Comparison of ENCODE assay signal across 20 cellular contexts in genomic region chr4:147496500-147496899, GRCh38. TPM values are rescaled to one million over a fixed set of nuclear protein-coding genes. Genes with fewer than 3 reads are reported as not detected.
DNase-seq lines count a peak whose midpoint lies in the region; ATAC-seq, FAIRE-seq and TF ChIP-seq lines count a peak whose summit lies in the region.
"Had no signal": no experiment of that assay in that cellular context is flagged by ENCODE, and none has a peak within 500 bp of the region (broad histone marks: within the 10 kb centered on the region; RNA-seq: fewer than 3 reads in every experiment).

No MANE protein-coding gene starts in this region.

- no peak for TF ChIP-seq CTCF in bronchial epithelial cell (IDR thresholded peaks at IDR 0.05; ENCODE audit: insufficient read depth, low read length, severe bottlenecking)
- TF ChIP-seq CTCF in keratinocyte (optimal IDR thresholded peaks at IDR 0.05 in 1 of 3, IDR thresholded peaks at IDR 0.05 in 1 of 3, conservative IDR thresholded peaks at IDR 0.05 in 1 of 3; ENCODE audit: extremely low read depth in 1 of 3, insufficient read depth in 2 of 3, low read length in 3 of 3): no peak
- no peak for TF ChIP-seq CTCF in GM13977 (IDR thresholded peaks at IDR 0.05; ENCODE audit: extremely low read depth, insufficient read depth, missing control alignments)

- no peak overlapping the region for H3K27ac Mint-ChIP-seq in naive thymus-derived CD8-positive, alpha-beta T cell
- no peak overlapping the region for H3K27ac Mint-ChIP-seq in stimulated activated naive CD8-positive, alpha-beta T cell treated with anti-CD3 and anti-CD28 coated beads, Interleukin-15, amount 100 ng/mL, for 72 hours
- H3K27ac Mint-ChIP-seq: CD4-positive, alpha-beta memory T cell; HFFc6 had no signal

- peak; percentile 81 for DNase-seq in bronchial epithelial cell (ENCODE audit: low read depth)
- no peak for DNase-seq in epithelial cell of prostate (ENCODE audit: low read depth, low spot score)
- DNase-seq in keratinocyte (ENCODE audit: low read depth, low spot score): no peak
- DNase-seq in activated gamma-delta T cell treated with Interleukin-2 at 50 U/mL for 16 hours: no peak
- DNase-seq in GM13977 (ENCODE audit: low spot score): no peak
- no peak for DNase-seq in naive thymus-derived CD8-positive, alpha-beta T cell
- no peak for DNase-seq in stimulated activated naive CD8-positive, alpha-beta T cell treated with anti-CD3 and anti-CD28 coated beads, Interleukin-15, amount 100 ng/mL, for 72 hours
- DNase-seq: C1 segment of cervical spinal cord; Calu3; CD4-positive, alpha-beta memory T cell; COR-L47; DMS53; DMS79 treated with DMSO at 0.1 percent for 48 hours; GF-D8; GOT3; HFFc6 had no signal

- H3K9me3 Mint-ChIP-seq in naive thymus-derived CD8-positive, alpha-beta T cell: peaks cover 0 to 10% (median 0%) of the 10 kb centered on the region in 9 donors
- no peaks in the 10 kb centered on the region for H3K9me3 Mint-ChIP-seq in stimulated activated naive CD8-positive, alpha-beta T cell treated with anti-CD3 and anti-CD28 coated beads, Interleukin-15, amount 100 ng/mL, for 72 hours
- H3K9me3 Mint-ChIP-seq: HFFc6 had no signal

- H3K9me1 ChIP-seq in keratinocyte (ENCODE audit: control insufficient read depth, extremely low read depth, insufficient read depth, low read length): no peaks in the 10 kb centered on the region

- no peaks in the 10 kb centered on the region for H3K9me3 ChIP-seq in keratinocyte (ENCODE audit: control insufficient read depth, low read depth, low read length)
- H3K9me3 ChIP-seq: HAP-1 had no signal

- H3K79me2 ChIP-seq in keratinocyte (ENCODE audit: control insufficient read depth, insufficient read depth, low read length): no peaks in the 10 kb centered on the region

- no peaks in the 10 kb centered on the region for H3K36me3 Mint-ChIP-seq in naive thymus-derived CD8-positive, alpha-beta T cell
- H3K36me3 Mint-ChIP-seq: CD4-positive, alpha-beta memory T cell had no signal

- H3K4me3 ChIP-seq in bronchial epithelial cell (ENCODE audit: low read depth, low read length) (no peak overlapping the region), keratinocyte (ENCODE audit: control insufficient read depth in 2 of 3, extremely low read depth in 1 of 3, insufficient read depth in 2 of 3, low read depth in 1 of 3, low read length in 3 of 3) (no peak overlapping the region)
- H3K4me3 ChIP-seq: HAP-1 had no signal

- no peaks in the 10 kb centered on the region for H3K27me3 ChIP-seq in bronchial epithelial cell (ENCODE audit: control insufficient read depth, insufficient read depth, low read length)
- H3K27me3 ChIP-seq in keratinocyte (ENCODE audit: control insufficient read depth, extremely low read depth, insufficient read depth, low read length): no peaks in the 10 kb centered on the region

- H4K20me1 ChIP-seq in keratinocyte (ENCODE audit: control insufficient read depth, extremely low read depth, insufficient read depth, low read length): no peaks in the 10 kb centered on the region

- H3K36me3 ChIP-seq in bronchial epithelial cell (ENCODE audit: control insufficient read depth, insufficient read depth, low read length): no peaks in the 10 kb centered on the region
- no peaks in the 10 kb centered on the region for H3K36me3 ChIP-seq in keratinocyte (ENCODE audit: control insufficient read depth in 2 of 2, extremely low read depth in 1 of 2, insufficient read depth in 2 of 2, low read length in 2 of 2)
- H3K36me3 ChIP-seq: HAP-1 had no signal

- in situ Hi-C loops in GM13977 (cut with MboI; ENCODE audit: low pct_unique_long_range_greater_than_20kb, low sequenced_read_pairs, unreplicated experiment): no loop called here

- H3K4me2 ChIP-seq in keratinocyte (ENCODE audit: control insufficient read depth, extremely low read depth, insufficient read depth, low read depth, low read length): no peak overlapping the region

- no peak overlapping the region for H3K4me3 Mint-ChIP-seq in naive thymus-derived CD8-positive, alpha-beta T cell
- H3K4me3 Mint-ChIP-seq in stimulated activated naive CD8-positive, alpha-beta T cell treated with anti-CD3 and anti-CD28 coated beads, Interleukin-15, amount 100 ng/mL, for 72 hours: no peak overlapping the region
- H3K4me3 Mint-ChIP-seq: CD4-positive, alpha-beta memory T cell; HFFc6 had no signal

- H3K4me1 Mint-ChIP-seq in naive thymus-derived CD8-positive, alpha-beta T cell: no peaks in the 10 kb centered on the region
- H3K4me1 Mint-ChIP-seq in stimulated activated naive CD8-positive, alpha-beta T cell treated with anti-CD3 and anti-CD28 coated beads, Interleukin-15, amount 100 ng/mL, for 72 hours: no peaks in the 10 kb centered on the region
- H3K4me1 Mint-ChIP-seq: CD4-positive, alpha-beta memory T cell had no signal

- POLR2A ChIA-PET in naive thymus-derived CD8-positive, alpha-beta T cell (lab: Charles Lee): no interaction called here

- peaks cover 4 to 20% (median 8%) of the 10 kb centered on the region in 5 donors for H3K27me3 Mint-ChIP-seq in naive thymus-derived CD8-positive, alpha-beta T cell
- peaks cover 9% of the 10 kb centered on the region for H3K27me3 Mint-ChIP-seq in stimulated activated naive CD8-positive, alpha-beta T cell treated with anti-CD3 and anti-CD28 coated beads, Interleukin-15, amount 100 ng/mL, for 72 hours

- H3K4me1 ChIP-seq in keratinocyte (ENCODE audit: control insufficient read depth, extremely low read depth, insufficient read depth, low read length): peaks cover 21% of the 10 kb centered on the region
- H3K4me1 ChIP-seq: HAP-1 had no signal

- dilution Hi-C loops in keratinocyte (cut with MboI; ENCODE audit: extremely low pct_ligation_motif_present, low sequenced_read_pairs): no loop called here

- H2AFZ ChIP-seq in keratinocyte (ENCODE audit: control insufficient read depth, low read length): no peak overlapping the region

- H3K27ac ChIP-seq in epithelial cell of prostate (peak overlapping the region; percentile 9), keratinocyte (ENCODE audit: control insufficient read depth, insufficient read depth, low read length) (no peak overlapping the region)

- no peak for FAIRE-seq in bronchial epithelial cell (lab: Jason Lieb, UNC)
- FAIRE-seq in keratinocyte (lab: Jason Lieb, UNC): peak; percentile 51
- FAIRE-seq: GM12891, H54 had no signal

- no peak overlapping the region for H3K9ac ChIP-seq in keratinocyte (ENCODE audit: control insufficient read depth, extremely low read depth, insufficient read depth, low read length)

- no peak for ATAC-seq in naive thymus-derived CD8-positive, alpha-beta T cell
- ATAC-seq in stimulated activated naive CD8-positive, alpha-beta T cell treated with anti-CD3 and anti-CD28 coated beads, Interleukin-15, amount 100 ng/mL, for 72 hours: no peak

RNA-seq across cellular contexts. Expression of gene EDNRA, which starts 15.6 kb away (rescaled TPM):
- 3.7 and 8.1 TPM in 2 replicates for total RNA-seq in bronchial epithelial cell
- 5.5 to 7.8 TPM (median 6.1 TPM) in 3 replicates for polyA plus RNA-seq in keratinocyte
- 0.20 TPM for polyA plus RNA-seq in keratinocyte (2011; ENCODE audit: low read depth)
- polyA plus RNA-seq in keratinocyte (2011; cell fraction: cytosol; rRNA removed): 1.9 and 3.3 TPM in 2 replicates
- 8.6 and 8.9 TPM in 2 replicates for polyA plus RNA-seq in keratinocyte (2011; cell fraction: nucleus; rRNA removed)
- polyA plus RNA-seq in keratinocyte (2012; ENCODE audit: low replicate concordance): 0.35 and 3.4 TPM in 2 replicates
- polyA minus RNA-seq in keratinocyte: 4.2 to 13.2 TPM (median 5.1 TPM) in 3 replicates
- 3.5 TPM for polyA minus RNA-seq in keratinocyte (2011; cell fraction: cytosol; rRNA and poly(A)+ RNA removed)
- polyA minus RNA-seq in keratinocyte (2011; cell fraction: nucleus; rRNA and poly(A)+ RNA removed): 9.5 and 15.4 TPM in 2 replicates
- not detected for total RNA-seq in naive thymus-derived CD8-positive, alpha-beta T cell
- not detected for polyA plus RNA-seq in naive thymus-derived CD8-positive, alpha-beta T cell
- total RNA-seq: CD4-positive, alpha-beta memory T cell; G401 had no signal
- polyA plus RNA-seq: CD4-positive, alpha-beta memory T cell had no signal
